9 cellular contexts compared by ENCODE assay signal in genomic region chr5:149618581-149619248, GRCh38. TPM values are rescaled to one million over a fixed set of nuclear protein-coding genes. Genes with fewer than 3 reads are reported as not detected.
A peak's percentile ranks its signal among the peaks of the same experiment; 100 is the strongest.
DNase-seq lines count a peak whose midpoint lies in the region; ATAC-seq and TF ChIP-seq lines count a peak whose summit lies in the region.
"Had no signal": no experiment of that assay in that cellular context is flagged by ENCODE, and none has a peak within 500 bp of the region (broad histone marks: within the 10 kb centered on the region; RNA-seq: fewer than 3 reads in every experiment).

No MANE protein-coding gene starts in this region.

- H3K9me3 ChIP-seq in BLaER1 (no peaks in the 10 kb centered on the region), OCI-LY1 (ENCODE audit: low read length) (no peaks in the 10 kb centered on the region)

- H2AFZ ChIP-seq in OCI-LY1 (ENCODE audit: low read length), result no peak overlapping the region

- H3F3A ChIP-seq in OCI-LY1 (ENCODE audit: insufficient read depth, low read length), result no peaks in the 10 kb centered on the region

- H3K27ac ChIP-seq in BLaER1 (0 out of 2 replicates have a peak overlapping the region, but pooled peaks have one; percentile 2), OCI-LY1 (ENCODE audit: low read depth, low read length, poor library complexity, severe bottlenecking) (no peak overlapping the region)

- DNase-seq in iPS-NIHi7 (ENCODE audit: extremely low spot score), result peak; percentile 83
- DNase-seq in stimulated activated naive CD8-positive, alpha-beta T cell treated with anti-CD3 and anti-CD28 coated beads, Interleukin-15, Interleukin-2, amounts not matched to agents 100 U/mL and 50 U/mL, for 24 hours, result peak; percentile 23
- no peak for DNase-seq in activated CD4-positive, CD25-positive, alpha-beta regulatory T cell (lab: John Stamatoyannopoulos, UW)

- H3K4me2 ChIP-seq in BLaER1 (peak overlapping the region; percentile 67), OCI-LY1 (ENCODE audit: low read length) (peak overlapping the region; percentile 28; the same call in 1 of the 2 replicates)

- H3K36me3 Mint-ChIP-seq in brain, result no peaks in the 10 kb centered on the region

- no peak overlapping the region for H3K4me3 Mint-ChIP-seq in brain
- H3K4me3 Mint-ChIP-seq: T-helper 1 cell treated with Interleukin-12 subunit alpha and Interleukin-12 subunit beta and Interleukin-4 antibody, amounts not matched to agents 30 μg/mL and 1 μg/mL, for 36 hours had no signal

- H3K27me3 ChIP-seq in BLaER1 (no peaks in the 10 kb centered on the region), OCI-LY1 (ENCODE audit: insufficient read depth, low read length) (no peaks in the 10 kb centered on the region)

- H3K9me3 Mint-ChIP-seq in brain, result no peaks in the 10 kb centered on the region
- H3K9me3 Mint-ChIP-seq: T-helper 1 cell treated with Interleukin-12 subunit alpha and Interleukin-12 subunit beta and Interleukin-4 antibody, amounts not matched to agents 30 μg/mL and 1 μg/mL, for 36 hours had no signal

- H4K20me1 ChIP-seq in BLaER1 (no peaks in the 10 kb centered on the region), OCI-LY1 (ENCODE audit: insufficient read depth, low read length) (no peaks in the 10 kb centered on the region)

- H3K4me3 ChIP-seq in BLaER1, result no peak overlapping the region
- H3K4me3 ChIP-seq in OCI-LY1 (ENCODE audit: low read depth, low read length, poor library complexity, severe bottlenecking), result no peak overlapping the region

- H3K27me3 Mint-ChIP-seq in brain, result peaks cover 3% of the 10 kb centered on the region

- H3K36me3 ChIP-seq in BLaER1, result no peaks in the 10 kb centered on the region
- H3K36me3 ChIP-seq in OCI-LY1 (ENCODE audit: insufficient read depth, low read length), result no peaks in the 10 kb centered on the region

- peak; percentile 42 for ATAC-seq in GM18502 (IDR thresholded peaks at IDR 0.05; ENCODE audit: poor library complexity, unreplicated experiment)
- peak; percentile 56 for ATAC-seq in HG03342 (IDR thresholded peaks at IDR 0.05; ENCODE audit: unreplicated experiment)
- peak; percentile 47 for ATAC-seq in stimulated activated naive CD8-positive, alpha-beta T cell treated with anti-CD3 and anti-CD28 coated beads, Interleukin-15, Interleukin-2, amounts not matched to agents 100 U/mL and 50 U/mL, for 24 hours

- no peaks in the 10 kb centered on the region for H3K4me1 Mint-ChIP-seq in brain

- H3K27ac Mint-ChIP-seq in brain, result peak overlapping the region in 2 of 5 experiments; percentile 33 to 75
- H3K27ac Mint-ChIP-seq: T-helper 1 cell treated with Interleukin-12 subunit alpha and Interleukin-12 subunit beta and Interleukin-4 antibody, amounts not matched to agents 30 μg/mL and 1 μg/mL, for 36 hours had no signal

- H3K4me1 ChIP-seq in BLaER1 (peaks cover 21% of the 10 kb centered on the region), OCI-LY1 (ENCODE audit: insufficient read depth, low read length, severe bottlenecking) (peaks cover 12% of the 10 kb centered on the region)

- no peaks in the 10 kb centered on the region for H3K79me2 ChIP-seq in OCI-LY1 (ENCODE audit: insufficient read depth, low read length)

- no peak overlapping the region for H3K9ac ChIP-seq in BLaER1
- H3K9ac ChIP-seq in OCI-LY1 (ENCODE audit: low read length), result no peak overlapping the region

- peak; percentile 84 for TF ChIP-seq CTCF in OCI-LY1 (IDR thresholded peaks at IDR 0.05; ENCODE audit: low read length)
- peak; percentile 65 to 72 for TF ChIP-seq CTCF in brain (conservative IDR thresholded peaks at IDR 0.05)

- no peaks in the 10 kb centered on the region for H3K9me2 ChIP-seq in OCI-LY1 (ENCODE audit: low read depth, low read length)

RNA-seq across cellular contexts. Expression of gene ARHGEF37, which starts 37.4 kb away (rescaled TPM):
- polyA plus RNA-seq in brain (ENCODE audit: insufficient read depth, low read depth, low replicate concordance), result 12.7 TPM

Comparison
In these comparisons a context has a peak if more than half of its experiments do, and no peak if none do; other contexts are left out.
1. DNase-seq: peak in iPS-NIHi7 (single experiment) and stimulated activated naive CD8-positive, alpha-beta T cell treated with anti-CD3 and anti-CD28 coated beads, Interleukin-15, Interleukin-2, amounts not matched to agents 100 U/mL and 50 U/mL, for 24 hours (single experiment); none in activated CD4-positive, CD25-positive, alpha-beta regulatory T cell (0 of 4).
2. Peak in every context shown above with its lines, with median percentiles within 50 percentile points of each other: ATAC-seq.